ENCODE assay signal across 9 cellular contexts in the genomic region with DNA sequence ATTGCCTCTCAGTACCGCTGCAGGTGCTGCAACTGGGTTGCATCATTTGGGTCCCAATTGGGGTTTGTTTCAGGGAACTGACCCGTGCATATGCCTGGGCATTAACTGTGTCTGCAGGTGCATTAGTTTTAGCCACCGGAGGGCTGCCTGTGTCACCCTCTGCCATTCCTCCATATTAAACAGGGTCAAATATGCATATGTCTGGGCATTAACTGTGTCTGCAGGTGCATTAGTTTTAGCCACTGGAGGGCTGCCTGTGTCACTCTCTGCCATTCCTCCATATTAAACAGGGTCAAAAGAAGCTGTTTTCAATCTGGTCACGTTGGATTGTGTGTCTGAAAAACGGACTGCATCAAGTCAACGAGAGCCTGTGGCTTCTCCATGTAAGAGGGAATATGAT.
A peak's percentile ranks its signal among the peaks of the same experiment; 100 is the strongest.
DNase-seq lines count a peak whose midpoint lies in the region; ATAC-seq and TF ChIP-seq lines count a peak whose summit lies in the region.
"Had no signal": no experiment of that assay in that cellular context is flagged by ENCODE, and none has a peak within 500 bp of the region (broad histone marks: within the 10 kb centered on the region; RNA-seq: fewer than 3 reads in every experiment).

No MANE protein-coding gene starts in this region.

- H3K9me3 ChIP-seq in right lobe of liver (no peaks in the 10 kb centered on the region), uterus (no peaks in the 10 kb centered on the region)

- WGBS in right lobe of liver (ENCODE audit: insufficient coverage, low coverage, low lambda C conversion rate, missing lambda C conversion rate) = 54% methylated on average over 6 of the region's 6 CpGs

- H3K4me3 ChIP-seq in GM08714 (ENCODE audit: low read length) (peak overlapping the region; percentile 74; the same call in 1 of the 2 replicates), right lobe of liver (peak overlapping the region; percentile 37 to 58 (median 53)), uterus (peak overlapping the region in 1 of 2 donors; percentile 45), H7 (ENCODE audit: insufficient read depth, low read depth, low read length) (no peak overlapping the region)

- ATAC-seq in right lobe of liver = no peak

- no peaks in the 10 kb centered on the region for H3K36me3 ChIP-seq in right lobe of liver
- H3K36me3 ChIP-seq in uterus = no peaks in the 10 kb centered on the region
- no peaks in the 10 kb centered on the region for H3K36me3 ChIP-seq in H7 (replicated peaks; ENCODE audit: control insufficient read depth, insufficient read depth, low read length)

- TF ChIP-seq POLR2A in right lobe of liver (IDR thresholded peaks at IDR 0.05) = no peak
- no peak for TF ChIP-seq POLR2A in uterus (IDR thresholded peaks at IDR 0.05)

- H3K27ac Mint-ChIP-seq in T-helper 2 cell treated with Interferon-gamma antibody and Interleukin-4, amounts not matched to agents 5 μg/mL and 100 μg/mL, for 36 hours = no peak overlapping the region

- intact Hi-C loops in right lobe of liver (cut with DNase I) = no loop called here
- intact Hi-C loops in uterus (cut with DNase I; ENCODE audit: low total_unique reads) = no loop called here

- peak overlapping the region; percentile 94 for H3K4me3 Mint-ChIP-seq in T-helper 2 cell treated with Interferon-gamma antibody and Interleukin-4, amounts not matched to agents 5 μg/mL and 100 μg/mL, for 36 hours

- H3K4me1 Mint-ChIP-seq in T-helper 2 cell treated with Interferon-gamma antibody and Interleukin-4, amounts not matched to agents 5 μg/mL and 100 μg/mL, for 36 hours (ENCODE audit: low read depth) = peaks cover 38% of the 10 kb centered on the region

- DNase-seq in T-helper 2 cell treated with Interferon-gamma antibody and Interleukin-4, amounts not matched to agents 5 μg/mL and 100 μg/mL, for 36 hours (ENCODE audit: low spot score) = no peak
- DNase-seq in right lobe of liver = no peak
- no peak for DNase-seq in DMS79 (lab: John Stamatoyannopoulos, UW)
- no peak for DNase-seq in T-helper 9 cell
- no peak for DNase-seq in uterus
- no peak for DNase-seq in H7
- DNase-seq: NCI-H774 had no signal

- no peak for TF ChIP-seq CTCF in 22Rv1 (IDR thresholded peaks at IDR 0.05)
- TF ChIP-seq CTCF in right lobe of liver (IDR thresholded peaks at IDR 0.05) = no peak
- no peak for TF ChIP-seq CTCF in uterus (IDR thresholded peaks at IDR 0.05)

- H3K4me1 ChIP-seq in right lobe of liver = no peaks in the 10 kb centered on the region
- H3K4me1 ChIP-seq in uterus = peaks cover 0 to 3% of the 10 kb centered on the region in 2 donors

- H3K27ac ChIP-seq in 22Rv1 = peak overlapping the region; percentile 96
- peak overlapping the region in 2 of 3 donors; percentile 87 to 89 for H3K27ac ChIP-seq in right lobe of liver
- peak overlapping the region in 1 of 2 donors; percentile 81 for H3K27ac ChIP-seq in uterus

- H3K27me3 Mint-ChIP-seq in T-helper 2 cell treated with Interferon-gamma antibody and Interleukin-4, amounts not matched to agents 5 μg/mL and 100 μg/mL, for 36 hours (ENCODE audit: low read depth) = peaks cover 32% of the 10 kb centered on the region

- H3K27me3 ChIP-seq in right lobe of liver (no peaks in the 10 kb centered on the region), uterus (no peaks in the 10 kb centered on the region), H7 (ENCODE audit: control insufficient read depth, insufficient read depth, low read length) (no peaks in the 10 kb centered on the region)

- no peaks in the 10 kb centered on the region for H3K36me3 Mint-ChIP-seq in T-helper 2 cell treated with Interferon-gamma antibody and Interleukin-4, amounts not matched to agents 5 μg/mL and 100 μg/mL, for 36 hours (ENCODE audit: low read depth)

- H3K9me3 Mint-ChIP-seq in T-helper 2 cell treated with Interferon-gamma antibody and Interleukin-4, amounts not matched to agents 5 μg/mL and 100 μg/mL, for 36 hours = no peaks in the 10 kb centered on the region
